1 cellular context compared by ENCODE assay signal in genomic region chr1:17765444-17766411, GRCh38.
TF ChIP-seq lines count a peak whose summit lies in the region.

No MANE protein-coding gene starts in this region.

TF ChIP-seq in K562, 482 proteins besides CTCF, POLR2A, EP300 and RAD21:
- TF ChIP-seq ZNF408 (CRISPR knock-in tag; IDR thresholded peaks at IDR 0.05; ENCODE audit: low read depth) (no peak), ZNF766 (CRISPR knock-in tag; conservative IDR thresholded peaks at IDR 0.05) (no peak), POLR2AphosphoS2 (IDR thresholded peaks at IDR 0.05; ENCODE audit: low read length) (no peak), HLTF (IDR thresholded peaks at IDR 0.05) (no peak), RBM25 (IDR thresholded peaks at IDR 0.05; ENCODE audit: low read depth, low read length, severe bottlenecking) (peak; percentile 72)
TF ChIP-seq in K562: peak in this region for 1.
